ENCODE assay signal across 1 cellular context in genomic region chr1:204102029-204102611, GRCh38.
TF ChIP-seq lines count a peak whose summit lies in the region.

No MANE protein-coding gene starts in this region.

TF ChIP-seq in HepG2, 621 proteins besides CTCF, POLR2A, EP300 and RAD21 (continued from another document and continues in another):
- TF ChIP-seq, protein P1, sequence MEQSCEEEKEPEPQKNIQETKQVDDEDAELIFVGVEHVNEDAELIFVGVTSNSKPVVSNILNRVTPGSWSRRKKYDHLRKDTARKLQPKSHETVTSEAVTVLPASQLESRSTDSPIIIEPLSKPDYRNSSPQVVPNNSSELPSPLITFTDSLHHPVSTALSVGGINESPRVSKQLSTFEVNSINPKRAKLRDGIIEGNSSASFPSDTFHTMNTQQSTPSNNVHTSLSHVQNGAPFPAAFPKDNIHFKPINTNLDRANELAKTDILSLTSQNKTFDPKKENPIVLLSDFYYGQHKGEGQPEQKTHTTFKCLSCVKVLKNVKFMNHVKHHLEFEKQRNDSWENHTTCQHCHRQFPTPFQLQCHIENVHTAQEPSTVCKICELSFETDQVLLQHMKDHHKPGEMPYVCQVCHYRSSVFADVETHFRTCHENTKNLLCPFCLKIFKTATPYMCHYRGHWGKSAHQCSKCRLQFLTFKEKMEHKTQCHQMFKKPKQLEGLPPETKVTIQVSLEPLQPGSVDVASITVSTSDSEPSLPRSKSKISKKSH (CRISPR knock-in tag; IDR thresholded peaks at IDR 0.05; ENCODE audit: borderline replicate concordance) = no peak
- no peak for TF ChIP-seq EEA1 (CRISPR knock-in tag; IDR thresholded peaks at IDR 0.05; ENCODE audit: borderline replicate concordance)
- TF ChIP-seq TCF7 (IDR thresholded peaks at IDR 0.05; ENCODE audit: low read depth) = no peak
- TF ChIP-seq ZNF737 (CRISPR knock-in tag; IDR thresholded peaks at IDR 0.05; ENCODE audit: borderline replicate concordance) = no peak
- TF ChIP-seq, protein P2, sequence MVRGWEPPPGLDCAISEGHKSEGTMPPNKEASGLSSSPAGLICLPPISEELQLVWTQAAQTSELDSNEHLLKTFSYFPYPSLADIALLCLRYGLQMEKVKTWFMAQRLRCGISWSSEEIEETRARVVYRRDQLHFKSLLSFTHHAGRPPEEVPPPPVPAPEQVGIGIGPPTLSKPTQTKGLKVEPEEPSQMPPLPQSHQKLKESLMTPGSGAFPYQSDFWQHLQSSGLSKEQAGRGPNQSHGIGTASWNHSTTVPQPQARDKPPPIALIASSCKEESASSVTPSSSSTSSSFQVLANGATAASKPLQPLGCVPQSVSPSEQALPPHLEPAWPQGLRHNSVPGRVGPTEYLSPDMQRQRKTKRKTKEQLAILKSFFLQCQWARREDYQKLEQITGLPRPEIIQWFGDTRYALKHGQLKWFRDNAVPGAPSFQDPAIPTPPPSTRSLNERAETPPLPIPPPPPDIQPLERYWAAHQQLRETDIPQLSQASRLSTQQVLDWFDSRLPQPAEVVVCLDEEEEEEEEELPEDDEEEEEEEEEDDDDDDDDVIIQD (CRISPR knock-in tag; IDR thresholded peaks at IDR 0.05; ENCODE audit: low read depth) = peak; percentile 13; the same call in 1 of the 2 replicates
- no peak for TF ChIP-seq ZNF879 (CRISPR knock-in tag; IDR thresholded peaks at IDR 0.05)
- TF ChIP-seq SALL2 (CRISPR knock-in tag; IDR thresholded peaks at IDR 0.05) = no peak
- TF ChIP-seq NPAS2 (CRISPR knock-in tag; IDR thresholded peaks at IDR 0.05; ENCODE audit: borderline replicate concordance) = no peak
- no peak for TF ChIP-seq JUNB (CRISPR knock-in tag; IDR thresholded peaks at IDR 0.05; ENCODE audit: borderline replicate concordance)
- TF ChIP-seq ZNF770 (CRISPR knock-in tag; IDR thresholded peaks at IDR 0.05) = no peak
- peak; percentile 56 for TF ChIP-seq KDM2A (CRISPR knock-in tag; IDR thresholded peaks at IDR 0.05; ENCODE audit: borderline replicate concordance, low read depth)
- TF ChIP-seq HNRNPH1 (optimal IDR thresholded peaks at IDR 0.05; ENCODE audit: low read depth, low read length) = no peak
- no peak for TF ChIP-seq ZKSCAN1 (IDR thresholded peaks at IDR 0.05; ENCODE audit: low read length)
- no peak for TF ChIP-seq ZNF460 (CRISPR knock-in tag; IDR thresholded peaks at IDR 0.05; ENCODE audit: borderline replicate concordance)
- TF ChIP-seq SP140L (CRISPR knock-in tag; IDR thresholded peaks at IDR 0.05; ENCODE audit: borderline replicate concordance) = no peak
- no peak for TF ChIP-seq RBFOX2 (IDR thresholded peaks at IDR 0.05; ENCODE audit: low read depth, low read length)
- peak; percentile 39; the same call in 1 of the 2 replicates for TF ChIP-seq SOX5 (CRISPR knock-in tag; IDR thresholded peaks at IDR 0.05; ENCODE audit: borderline replicate concordance)
- peak; percentile 60 for TF ChIP-seq RARA (CRISPR knock-in tag; IDR thresholded peaks at IDR 0.05)
- TF ChIP-seq ZNF160 (CRISPR knock-in tag; IDR thresholded peaks at IDR 0.05) = no peak
- no peak for TF ChIP-seq ZNF484 (CRISPR knock-in tag; IDR thresholded peaks at IDR 0.05; ENCODE audit: borderline replicate concordance, low read depth)
- no peak; the same call in 1 of the 2 replicates for TF ChIP-seq ZBTB38 (CRISPR knock-in tag; IDR thresholded peaks at IDR 0.05)
- no peak for TF ChIP-seq KLF9 (CRISPR knock-in tag; IDR thresholded peaks at IDR 0.05; ENCODE audit: low read depth)
- no peak for TF ChIP-seq NFYC (CRISPR knock-in tag; IDR thresholded peaks at IDR 0.05)
- TF ChIP-seq ELF3 (CRISPR knock-in tag; IDR thresholded peaks at IDR 0.05) = peak; percentile 61
- no peak for TF ChIP-seq NFRKB (IDR thresholded peaks at IDR 0.05)
- TF ChIP-seq GATA4 (IDR thresholded peaks at IDR 0.05; ENCODE audit: borderline replicate concordance, low read depth) = peak; percentile 37; the same call in 1 of the 2 replicates
- no peak for TF ChIP-seq ZNF20 (CRISPR knock-in tag; IDR thresholded peaks at IDR 0.05)
- TF ChIP-seq ZNF557 (CRISPR knock-in tag; IDR thresholded peaks at IDR 0.05) = no peak
- no peak for TF ChIP-seq ATF7 (IDR thresholded peaks at IDR 0.05)
- no peak for TF ChIP-seq ATF7 (CRISPR knock-in tag; IDR thresholded peaks at IDR 0.05)
- TF ChIP-seq, protein P3, sequence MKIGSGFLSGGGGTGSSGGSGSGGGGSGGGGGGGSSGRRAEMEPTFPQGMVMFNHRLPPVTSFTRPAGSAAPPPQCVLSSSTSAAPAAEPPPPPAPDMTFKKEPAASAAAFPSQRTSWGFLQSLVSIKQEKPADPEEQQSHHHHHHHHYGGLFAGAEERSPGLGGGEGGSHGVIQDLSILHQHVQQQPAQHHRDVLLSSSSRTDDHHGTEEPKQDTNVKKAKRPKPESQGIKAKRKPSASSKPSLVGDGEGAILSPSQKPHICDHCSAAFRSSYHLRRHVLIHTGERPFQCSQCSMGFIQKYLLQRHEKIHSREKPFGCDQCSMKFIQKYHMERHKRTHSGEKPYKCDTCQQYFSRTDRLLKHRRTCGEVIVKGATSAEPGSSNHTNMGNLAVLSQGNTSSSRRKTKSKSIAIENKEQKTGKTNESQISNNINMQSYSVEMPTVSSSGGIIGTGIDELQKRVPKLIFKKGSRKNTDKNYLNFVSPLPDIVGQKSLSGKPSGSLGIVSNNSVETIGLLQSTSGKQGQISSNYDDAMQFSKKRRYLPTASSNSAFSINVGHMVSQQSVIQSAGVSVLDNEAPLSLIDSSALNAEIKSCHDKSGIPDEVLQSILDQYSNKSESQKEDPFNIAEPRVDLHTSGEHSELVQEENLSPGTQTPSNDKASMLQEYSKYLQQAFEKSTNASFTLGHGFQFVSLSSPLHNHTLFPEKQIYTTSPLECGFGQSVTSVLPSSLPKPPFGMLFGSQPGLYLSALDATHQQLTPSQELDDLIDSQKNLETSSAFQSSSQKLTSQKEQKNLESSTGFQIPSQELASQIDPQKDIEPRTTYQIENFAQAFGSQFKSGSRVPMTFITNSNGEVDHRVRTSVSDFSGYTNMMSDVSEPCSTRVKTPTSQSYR (CRISPR knock-in tag; IDR thresholded peaks at IDR 0.05; ENCODE audit: borderline replicate concordance) = no peak
- no peak for TF ChIP-seq NONO (IDR thresholded peaks at IDR 0.05)
- TF ChIP-seq NONO (CRISPR knock-in tag; conservative IDR thresholded peaks at IDR 0.05) = peak; percentile 75; the same call in 1 of the 2 replicates
- no peak for TF ChIP-seq ZNF761 (CRISPR knock-in tag; conservative IDR thresholded peaks at IDR 0.05)
- no peak for TF ChIP-seq ZZZ3 (CRISPR knock-in tag; IDR thresholded peaks at IDR 0.05; ENCODE audit: borderline replicate concordance)
- TF ChIP-seq ZNF670 (CRISPR knock-in tag; IDR thresholded peaks at IDR 0.05; ENCODE audit: borderline replicate concordance) = no peak
- TF ChIP-seq FOXC1 (CRISPR knock-in tag; IDR thresholded peaks at IDR 0.05; ENCODE audit: borderline replicate concordance) = no peak
- no peak for TF ChIP-seq ATF7-NPFF (CRISPR knock-in tag; IDR thresholded peaks at IDR 0.05; ENCODE audit: low read depth)
- no peak for TF ChIP-seq HINFP (CRISPR knock-in tag; IDR thresholded peaks at IDR 0.05; ENCODE audit: low read depth)
- TF ChIP-seq ZMAT3 (CRISPR knock-in tag; conservative IDR thresholded peaks at IDR 0.05) = no peak
- TF ChIP-seq CEBPB (IDR thresholded peaks at IDR 0.05; ENCODE audit: borderline replicate concordance, low read depth, low read length) = peak; percentile 79; the same call in 1 of the 2 replicates
- TF ChIP-seq NFKB2 (CRISPR knock-in tag; IDR thresholded peaks at IDR 0.05; ENCODE audit: borderline replicate concordance) = no peak
- TF ChIP-seq HNF1B (CRISPR knock-in tag; IDR thresholded peaks at IDR 0.05) = no peak
- peak; percentile 44 for TF ChIP-seq ISL2 (CRISPR knock-in tag; IDR thresholded peaks at IDR 0.05)
- TF ChIP-seq POLR2AphosphoS5 (IDR thresholded peaks at IDR 0.05; ENCODE audit: low read depth, low read length) = no peak
- no peak for TF ChIP-seq ATRX (CRISPR knock-in tag; IDR thresholded peaks at IDR 0.05; ENCODE audit: borderline replicate concordance)
- 0 out of 2 replicates have a peak, but pooled peaks have one; percentile 29 for TF ChIP-seq EED (CRISPR knock-in tag; IDR thresholded peaks at IDR 0.05)
- TF ChIP-seq, protein P4, sequence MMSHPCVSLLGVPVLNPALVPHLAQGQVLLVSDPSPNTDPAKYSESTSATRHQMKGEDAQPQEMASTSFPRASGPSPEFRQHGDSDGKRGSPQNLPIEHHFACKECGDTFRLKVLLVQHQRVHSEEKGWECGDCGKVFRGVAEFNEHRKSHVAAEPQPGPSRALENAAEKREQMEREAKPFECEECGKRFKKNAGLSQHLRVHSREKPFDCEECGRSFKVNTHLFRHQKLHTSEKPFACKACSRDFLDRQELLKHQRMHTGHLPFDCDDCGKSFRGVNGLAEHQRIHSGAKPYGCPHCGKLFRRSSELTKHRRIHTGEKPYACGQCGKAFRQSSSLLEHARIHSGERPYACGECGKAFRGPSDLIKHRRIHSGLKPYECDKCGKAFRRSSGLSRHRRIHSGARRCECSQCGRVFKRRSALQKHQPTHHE (CRISPR knock-in tag; IDR thresholded peaks at IDR 0.05; ENCODE audit: borderline replicate concordance) = no peak
- no peak for TF ChIP-seq SRF (IDR thresholded peaks at IDR 0.05; ENCODE audit: low read depth, low read length)
- TF ChIP-seq ZSCAN29 (CRISPR knock-in tag; conservative IDR thresholded peaks at IDR 0.05) = no peak
- no peak for TF ChIP-seq ZC3H13 (CRISPR knock-in tag; IDR thresholded peaks at IDR 0.05)
- no peak for TF ChIP-seq U2AF1 (optimal IDR thresholded peaks at IDR 0.05; ENCODE audit: low read depth, low read length)
- TF ChIP-seq ETS1 (CRISPR knock-in tag; IDR thresholded peaks at IDR 0.05) = no peak
- TF ChIP-seq ZNF749 (CRISPR knock-in tag; IDR thresholded peaks at IDR 0.05; ENCODE audit: borderline replicate concordance) = no peak
